ENCODE assay signal across 19 cellular contexts in genomic region chr16:49828545-49829267, GRCh38. TPM values are rescaled to one million over a fixed set of nuclear protein-coding genes. Genes with fewer than 3 reads are reported as not detected.
A peak's percentile ranks its signal among the peaks of the same experiment; 100 is the strongest.
DNase-seq lines count a peak whose midpoint lies in the region; ATAC-seq and TF ChIP-seq lines count a peak whose summit lies in the region.
"Had no signal": no experiment of that assay in that cellular context is flagged by ENCODE, and none has a peak within 500 bp of the region (broad histone marks: within the 10 kb centered on the region; RNA-seq: fewer than 3 reads in every experiment).

No MANE protein-coding gene starts in this region.

- in situ Hi-C loops in GM13976 (cut with MboI; ENCODE audit: low sequenced_read_pairs, unreplicated experiment): no loop called here

- intact Hi-C loops in heart left ventricle (cut with DNase I): no loop called here
- intact Hi-C loops in thyroid gland (cut with DNase I): no loop called here

- POLR2A ChIA-PET in WTC11 (lab: Charles Lee): no interaction called here

- H3K9me3 ChIP-seq in heart left ventricle: no peaks in the 10 kb centered on the region
- peaks cover 0 to 2% of the 10 kb centered on the region in 2 donors for H3K9me3 ChIP-seq in neuronal stem cell (replicated peaks in 1 of 2; ENCODE audit: control insufficient read depth in 2 of 2, insufficient read depth in 1 of 2, low read depth in 1 of 2, low read length in 2 of 2)
- no peaks in the 10 kb centered on the region for H3K9me3 ChIP-seq in thyroid gland
- H3K9me3 ChIP-seq: right lobe of liver had no signal

- H3K4me3 ChIP-seq in heart left ventricle: no peak overlapping the region
- no peak overlapping the region for H3K4me3 ChIP-seq in neuronal stem cell (ENCODE audit: low read length in 2 of 2)
- H3K4me3 ChIP-seq in thyroid gland (replicated peaks in 1 of 3): no peak overlapping the region
- H3K4me3 ChIP-seq: right lobe of liver had no signal

- no peaks in the 10 kb centered on the region for H3K9me3 Mint-ChIP-seq in WTC11
- H3K9me3 Mint-ChIP-seq: activated naive CD8-positive, alpha-beta T cell treated with anti-CD3 and anti-CD28 coated beads for 36 hours; neural crest cell had no signal

- no peak overlapping the region for H2BK5ac ChIP-seq in neuronal stem cell (ENCODE audit: low read length)

- 0 out of 2 replicates have a peak, but pooled peaks cover 8% of the 10 kb centered on the region for H3K36me3 Mint-ChIP-seq in WTC11
- H3K36me3 Mint-ChIP-seq: activated naive CD8-positive, alpha-beta T cell treated with anti-CD3 and anti-CD28 coated beads for 36 hours had no signal

- H4K91ac ChIP-seq in neuronal stem cell (ENCODE audit: low read depth, low read length, poor library complexity): no peak overlapping the region

- H3K23ac ChIP-seq in neuronal stem cell (ENCODE audit: low read depth, low read length, poor library complexity): no peak overlapping the region

- H2BK12ac ChIP-seq in neuronal stem cell (ENCODE audit: low read length): no peak overlapping the region

- H3K9ac ChIP-seq in neuronal stem cell (ENCODE audit: low read depth, low read length, poor library complexity): no peak overlapping the region

- TF ChIP-seq CTCF in WTC11 (IDR thresholded peaks at IDR 0.05) (no peak), heart left ventricle (IDR thresholded peaks at IDR 0.05) (no peak), thyroid gland (IDR thresholded peaks at IDR 0.05) (no peak), GM13976 (IDR thresholded peaks at IDR 0.05; ENCODE audit: borderline replicate concordance, control extremely low read depth, extremely low read depth, insufficient read depth, missing control alignments) (no peak)

- H3K4me1 ChIP-seq in heart left ventricle (peaks cover 0 to 76% (median 54%) of the 10 kb centered on the region in 12 donors), neuronal stem cell (ENCODE audit: control insufficient read depth in 2 of 2, insufficient read depth in 1 of 2, low read depth in 1 of 2, low read length in 2 of 2) (peaks cover 36 to 53% of the 10 kb centered on the region in 2 donors), thyroid gland (peaks cover 0 to 61% of the 10 kb centered on the region in 2 donors)
- H3K4me1 ChIP-seq: foreskin keratinocyte, right lobe of liver had no signal

- WGBS in heart left ventricle, 4 donors: 70 to 77% (median 73%) methylated on average over 15 of the region's 15 CpGs
- WGBS in neuronal stem cell (ENCODE audit: extremely low coverage in 2 of 2, insufficient read length in 2 of 2, insufficient replicate concordance in 1 of 2), 2 donors: no CpG with 5 or more reads among the region's 15 CpGs
- 79 to 80% methylated on average over 13 to 15 of the region's 15 CpGs for WGBS in thyroid gland, 2 donors

- no peak overlapping the region for H2AK5ac ChIP-seq in neuronal stem cell (ENCODE audit: low read depth, low read length)

- H3K27me3 ChIP-seq in heart left ventricle (no peaks in the 10 kb centered on the region), neuronal stem cell (ENCODE audit: control insufficient read depth in 3 of 3, insufficient read depth in 3 of 3, low read depth in 1 of 3, low read length in 3 of 3) (no peaks in the 10 kb centered on the region), thyroid gland (no peaks in the 10 kb centered on the region)
- H3K27me3 ChIP-seq: foreskin keratinocyte, right lobe of liver had no signal

- H2BK120ac ChIP-seq in neuronal stem cell (ENCODE audit: low read depth, low read length): no peak overlapping the region

- no peak overlapping the region for H4K8ac ChIP-seq in neuronal stem cell (ENCODE audit: low read depth, low read length)

- H2BK15ac ChIP-seq in neuronal stem cell (ENCODE audit: low read length): no peak overlapping the region

- H3K4ac ChIP-seq in neuronal stem cell (ENCODE audit: low read length): no peak overlapping the region

- H3K14ac ChIP-seq in neuronal stem cell (ENCODE audit: low read length): no peak overlapping the region

- peaks cover 68% of the 10 kb centered on the region for H3K4me1 Mint-ChIP-seq in WTC11
- H3K4me1 Mint-ChIP-seq: activated naive CD8-positive, alpha-beta T cell treated with anti-CD3 and anti-CD28 coated beads for 36 hours had no signal

- peak overlapping the region; percentile 33 for H3K18ac ChIP-seq in neuronal stem cell (ENCODE audit: low read length)

- H2AFZ ChIP-seq in neuronal stem cell (ENCODE audit: low read length): no peak overlapping the region

- DNase-seq in WTC11 (ENCODE audit: low spot score) (no peak), heart left ventricle (peak in 4 of 5 donors; percentile 57 to 74 (median 60)), neuronal stem cell (ENCODE audit: low spot score) (no peak), thyroid gland (no peak), GM13976 (ENCODE audit: low spot score) (no peak), NCI-H510A treated with DMSO at 0.1 percent for 48 hours (lab: John Stamatoyannopoulos, UW) (no peak), D341Med (ENCODE audit: low spot score) (no peak)
- no peak for DNase-seq in activated CD8-positive, alpha-beta memory T cell treated with anti-CD3 and anti-CD28 coated beads, Interleukin-2, amount 50 U/mL, for 4 hours
- DNase-seq: activated naive CD8-positive, alpha-beta T cell treated with anti-CD3 and anti-CD28 coated beads for 36 hours; activated T-cell treated with anti-CD3 and anti-CD28 coated beads, Interleukin-2, amount 50 U/mL, for 48 hours; central memory CD4-positive, alpha-beta T cell; foreskin keratinocyte; KBM-7; NCI-H1048; NCI-H526 treated with DMSO at 0.1 percent for 48 hours; right lobe of liver; stimulated activated CD4-positive, alpha-beta T cell treated with anti-CD3 and anti-CD28 coated beads, Interleukin-4, amount 100 ng/mL, for 24 hours; stimulated activated CD8-positive, alpha-beta memory T cell treated with anti-CD3 and anti-CD28 coated beads, Interleukin-4, amount 100 ng/mL, for 48 hours had no signal

- CTCF ChIA-PET in WTC11 (lab: Charles Lee): no interaction called here

- no peaks in the 10 kb centered on the region for H3K36me3 ChIP-seq in heart left ventricle
- peaks cover 1 to 31% of the 10 kb centered on the region in 2 donors for H3K36me3 ChIP-seq in neuronal stem cell (replicated peaks in 1 of 2; ENCODE audit: control insufficient read depth in 2 of 2, insufficient read depth in 2 of 2, low read length in 2 of 2)
- no peaks in the 10 kb centered on the region for H3K36me3 ChIP-seq in thyroid gland
- H3K36me3 ChIP-seq: right lobe of liver had no signal

- H3K27me3 Mint-ChIP-seq in WTC11 (ENCODE audit: low read depth): no peaks in the 10 kb centered on the region; the same call in 1 of the 2 replicates

- H3K27ac Mint-ChIP-seq in WTC11: peak overlapping the region; percentile 34
- H3K27ac Mint-ChIP-seq: activated naive CD8-positive, alpha-beta T cell treated with anti-CD3 and anti-CD28 coated beads for 36 hours had no signal

- no peak overlapping the region for H3K4me2 ChIP-seq in neuronal stem cell (ENCODE audit: insufficient read depth, low read length, poor library complexity, severe bottlenecking)

- H3K79me1 ChIP-seq in neuronal stem cell (ENCODE audit: low read depth, low read length): peaks cover 14% of the 10 kb centered on the region

- no peak for ATAC-seq in WTC11
- ATAC-seq in heart left ventricle: peak in 3 of 4 donors; percentile 12 to 57 (median 28)
- ATAC-seq: foreskin keratinocyte, right lobe of liver had no signal

- no peak for TF ChIP-seq POLR2A in heart left ventricle (IDR thresholded peaks at IDR 0.05)
- TF ChIP-seq POLR2A in thyroid gland (IDR thresholded peaks at IDR 0.05): no peak

- peak overlapping the region; percentile 23 to 84 (median 65) for H3K27ac ChIP-seq in heart left ventricle
- H3K27ac ChIP-seq in neuronal stem cell (replicated peaks; ENCODE audit: low read length): no peak overlapping the region
- peak overlapping the region; percentile 36 to 68 (median 57) for H3K27ac ChIP-seq in thyroid gland
- H3K27ac ChIP-seq: foreskin keratinocyte, right lobe of liver had no signal

- no peak overlapping the region for H3K4me3 Mint-ChIP-seq in WTC11
- H3K4me3 Mint-ChIP-seq: activated naive CD8-positive, alpha-beta T cell treated with anti-CD3 and anti-CD28 coated beads for 36 hours had no signal

TF ChIP-seq in WTC11, 78 proteins besides CTCF, POLR2A, EP300 and RAD21:
- TF ChIP-seq ZNF532 (CRISPR knock-in tag; IDR thresholded peaks at IDR 0.05; ENCODE audit: borderline replicate concordance) (no peak), NR2C2 (CRISPR knock-in tag; IDR thresholded peaks at IDR 0.05) (no peak), FOXJ3 (CRISPR knock-in tag; IDR thresholded peaks at IDR 0.05; ENCODE audit: borderline replicate concordance) (no peak)
TF ChIP-seq in WTC11: peak in this region for 0.

RNA-seq across cellular contexts. Expression of gene ZNF423, which starts 27.2 kb away (rescaled TPM):
- total RNA-seq in WTC11 (2021): 37.6 to 38.8 TPM (median 38.6 TPM) in 3 replicates
- total RNA-seq in heart left ventricle: 10 to 100 TPM in 2 of 9 donors, 1 to 10 TPM in 7; 3.3 to 10.4 (median 7.3) TPM
- 1 to 10 TPM; 1.8 to 3.0 TPM for polyA plus RNA-seq in heart left ventricle
- polyA plus RNA-seq in neuronal stem cell (2013, experiment 1 of 2): 27.7 TPM
- polyA plus RNA-seq in neuronal stem cell (2013, experiment 2 of 2): 27.1 TPM
- 10 to 100 TPM in 1 of 4 donors, 1 to 10 TPM in 3; 7.4 to 10.0 (median 8.5) TPM for total RNA-seq in thyroid gland
- total RNA-seq: activated naive CD8-positive, alpha-beta T cell treated with anti-CD3 and anti-CD28 coated beads for 36 hours had no signal
- polyA plus RNA-seq: foreskin keratinocyte had no signal

Comparison
In these comparisons a context has a peak if more than half of its experiments do, and no peak if none do; other contexts are left out.
1. DNase-seq: peak in heart left ventricle (4 of 5); none in WTC11 (single experiment), neuronal stem cell (single experiment), thyroid gland (0 of 2), GM13976 (single experiment), activated CD8-positive, alpha-beta memory T cell treated with anti-CD3 and anti-CD28 coated beads, Interleukin-2, amount 50 U/mL, for 4 hours (single experiment), NCI-H510A treated with DMSO at 0.1 percent for 48 hours (single experiment) and D341Med (single experiment).